In the genomic region with DNA sequence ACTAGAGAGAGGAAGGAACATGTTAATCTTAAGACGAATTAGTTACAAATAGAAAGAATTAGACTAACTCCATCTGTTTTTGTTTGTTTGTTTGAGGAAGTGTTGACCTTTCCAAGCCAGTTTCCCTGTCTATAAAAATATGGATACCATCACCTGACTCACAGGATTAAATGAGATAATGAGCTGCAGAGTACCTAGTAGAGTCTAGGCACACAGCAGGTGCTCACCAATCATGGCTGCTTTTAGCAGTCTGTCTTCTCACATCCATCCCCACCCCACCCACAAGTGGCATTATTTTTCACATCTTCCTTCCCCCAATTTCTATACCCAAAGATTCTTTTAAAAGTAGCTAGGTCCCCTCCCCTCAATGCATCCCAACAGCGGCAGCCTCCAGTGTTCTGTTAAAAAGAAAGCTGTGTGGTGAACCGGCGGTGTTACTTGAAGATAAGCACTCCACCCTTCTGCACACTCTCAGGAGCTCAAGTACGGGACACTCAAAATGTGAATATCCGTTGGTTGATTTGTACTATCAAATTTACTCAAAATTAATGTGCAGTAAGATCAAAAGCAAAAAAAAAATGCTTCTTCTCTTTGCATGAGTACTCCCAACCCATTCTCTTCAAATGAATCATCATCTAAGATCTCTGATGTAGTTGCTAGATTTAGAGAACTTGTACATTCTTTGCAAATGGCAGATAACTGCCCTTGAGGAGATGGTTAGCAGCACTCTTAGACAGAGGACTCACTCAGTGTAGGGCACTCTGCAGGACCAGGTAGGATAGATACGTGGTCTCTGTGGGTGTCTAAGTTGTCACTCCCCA, we compare ENCODE assay signal across 8 cellular contexts.
A peak's percentile ranks its signal among the peaks of the same experiment; 100 is the strongest.
DNase-seq lines count a peak whose midpoint lies in the region; ATAC-seq and TF ChIP-seq lines count a peak whose summit lies in the region.

No MANE protein-coding gene starts in this region.

- intact Hi-C loops in upper lobe of right lung (cut with DNase I) = no loop called here

- H3K27me3 ChIP-seq in adipocyte (replicated peaks; ENCODE audit: control insufficient read depth, insufficient read depth, low read length) = no peaks in the 10 kb centered on the region
- H3K27me3 ChIP-seq in upper lobe of right lung = no peaks in the 10 kb centered on the region

- peak overlapping the region; percentile 31 for H3K27ac ChIP-seq in upper lobe of right lung

- no peak for TF ChIP-seq CTCF in upper lobe of right lung (IDR thresholded peaks at IDR 0.05)

- H3K4me3 ChIP-seq in adipocyte (ENCODE audit: low read length) = no peak overlapping the region
- H3K4me3 ChIP-seq in upper lobe of right lung = no peak overlapping the region

- no peak overlapping the region for H3K9ac ChIP-seq in adipocyte (ENCODE audit: low read length)

- peak; percentile 78 for ATAC-seq in HG03039 (IDR thresholded peaks at IDR 0.05; ENCODE audit: unreplicated experiment)
- ATAC-seq in upper lobe of right lung = peak; percentile 12

- H3K4me1 ChIP-seq in adipocyte (ENCODE audit: control insufficient read depth, insufficient read depth, low read length) (peaks cover 47% of the 10 kb centered on the region), upper lobe of right lung (peaks cover 39% of the 10 kb centered on the region)

- H3K9me3 ChIP-seq in adipocyte (ENCODE audit: control insufficient read depth, low read length) (no peaks in the 10 kb centered on the region), upper lobe of right lung (no peaks in the 10 kb centered on the region)

- peak in 2 of 3 donors; percentile 15 to 24 for DNase-seq in stimulated activated CD4-positive, alpha-beta T cell treated with anti-CD3 and anti-CD28 coated beads, Interleukin-12 subunit alpha, Interleukin-12 subunit beta, amount 100 ng/mL, for 48 hours (ENCODE audit: low read depth in 2 of 3, low spot score in 1 of 3)
- no peak for DNase-seq in stimulated activated CD4-positive, alpha-beta T cell treated with anti-CD3 and anti-CD28 coated beads, Interleukin-4, amount 100 ng/mL, for 1 hour
- DNase-seq in adipocyte (ENCODE audit: low read depth) (peak; percentile 59), upper lobe of right lung (no peak), NCI-H1105 treated with DMSO at 0.1 percent for 48 hours (lab: John Stamatoyannopoulos, UW) (no peak), medulla oblongata (ENCODE audit: extremely low spot score) (no peak)
- no peak for DNase-seq in activated CD8-positive, alpha-beta memory T cell treated with anti-CD3 and anti-CD28 coated beads, Interleukin-2, amount 50 U/mL, for 4 hours

- H3K36me3 ChIP-seq in adipocyte (ENCODE audit: control insufficient read depth, insufficient read depth, low read length, severe bottlenecking) = no peaks in the 10 kb centered on the region
- H3K36me3 ChIP-seq in upper lobe of right lung = no peaks in the 10 kb centered on the region

Comparison
In these comparisons a context has a peak if more than half of its experiments do, and no peak if none do; other contexts are left out.
1. DNase-seq: peak in stimulated activated CD4-positive, alpha-beta T cell treated with anti-CD3 and anti-CD28 coated beads, Interleukin-12 subunit alpha, Interleukin-12 subunit beta, amount 100 ng/mL, for 48 hours (2 of 3) and adipocyte (single experiment); none in stimulated activated CD4-positive, alpha-beta T cell treated with anti-CD3 and anti-CD28 coated beads, Interleukin-4, amount 100 ng/mL, for 1 hour (single experiment), upper lobe of right lung (single experiment), NCI-H1105 treated with DMSO at 0.1 percent for 48 hours (single experiment), medulla oblongata (single experiment) and activated CD8-positive, alpha-beta memory T cell treated with anti-CD3 and anti-CD28 coated beads, Interleukin-2, amount 50 U/mL, for 4 hours (single experiment).